ENCODE assay signal across 15 cellular contexts in genomic region chr20:62590301-62591121, GRCh38. TPM values are rescaled to one million over a fixed set of nuclear protein-coding genes. Genes with fewer than 3 reads are reported as not detected.
A peak's percentile ranks its signal among the peaks of the same experiment; 100 is the strongest.
DNase-seq lines count a peak whose midpoint lies in the region; ATAC-seq and TF ChIP-seq lines count a peak whose summit lies in the region.
"Had no signal": no experiment of that assay in that cellular context is flagged by ENCODE, and none has a peak within 500 bp of the region (broad histone marks: within the 10 kb centered on the region; RNA-seq: fewer than 3 reads in every experiment).

No MANE protein-coding gene starts in this region.

- TF ChIP-seq CTCF in HCT116 (IDR thresholded peaks at IDR 0.05 in 2 of 3, conservative IDR thresholded peaks at IDR 0.05 in 1 of 3; ENCODE audit: borderline replicate concordance in 1 of 3, insufficient read depth in 1 of 3, low read depth in 2 of 3, low read length in 2 of 3) (no peak), sigmoid colon (IDR thresholded peaks at IDR 0.05) (no peak), WTC11 (IDR thresholded peaks at IDR 0.05) (no peak)

- TF ChIP-seq RAD21 in HCT116 (IDR thresholded peaks at IDR 0.05; ENCODE audit: low read depth), result no peak

- H3K36me3 ChIP-seq in HCT116 (ENCODE audit: control insufficient read depth in 1 of 2, insufficient read depth in 2 of 2, low read length in 2 of 2), result no peaks in the 10 kb centered on the region
- H3K36me3 ChIP-seq in sigmoid colon, result no peaks in the 10 kb centered on the region
- H3K36me3 ChIP-seq: right lobe of liver had no signal

- BruUV-seq in HCT116 (replicated peaks; lab: Mats Ljungman, UMichigan), result no TSS peak

- no peaks in the 10 kb centered on the region for H3K9me2 ChIP-seq in HCT116 (ENCODE audit: insufficient read depth)

- no peak overlapping the region for H3K27ac Mint-ChIP-seq in WTC11
- H3K27ac Mint-ChIP-seq: activated T-cell treated with anti-CD3 and anti-CD28 coated beads, Interleukin-2, amount 50 U/mL, for 72 hours had no signal

- no peaks in the 10 kb centered on the region for H4K20me1 ChIP-seq in HCT116 (ENCODE audit: insufficient read depth)

- H3K9me3 ChIP-seq in HCT116 (ENCODE audit: control insufficient read depth in 1 of 2, insufficient read depth in 1 of 2, low read depth in 1 of 2, low read length in 2 of 2), result no peaks in the 10 kb centered on the region
- no peaks in the 10 kb centered on the region for H3K9me3 ChIP-seq in sigmoid colon
- H3K9me3 ChIP-seq: right lobe of liver had no signal

- H3K4me1 Mint-ChIP-seq in WTC11, result no peaks in the 10 kb centered on the region
- H3K4me1 Mint-ChIP-seq: immature natural killer cell had no signal

- DNase-seq in HCT116 (ENCODE audit: low read depth, low spot score), result no peak
- DNase-seq in fibroblast of the conjunctiva (ENCODE audit: low read depth), result peak; percentile 32
- no peak for DNase-seq in sciatic nerve (ENCODE audit: low spot score)
- DNase-seq in sigmoid colon, result no peak
- DNase-seq in WTC11 (ENCODE audit: low spot score), result no peak
- DNase-seq in COR-L47 (lab: John Stamatoyannopoulos, UW), result no peak
- DNase-seq: activated T-cell treated with anti-CD3 and anti-CD28 coated beads, Interleukin-2, amount 50 U/mL, for 72 hours; DND-41; H7; immature natural killer cell; NCI-H1417 treated with DMSO at 0.1 percent for 48 hours; right lobe of liver had no signal

- TF ChIP-seq POLR2A in HCT116 (IDR thresholded peaks at IDR 0.05; ENCODE audit: borderline replicate concordance, extremely low read depth, insufficient read depth, insufficient read length), result no peak
- no peak for TF ChIP-seq POLR2A in sigmoid colon (IDR thresholded peaks at IDR 0.05)

- RAD21 ChIA-PET in HCT116 (lab: Charles Lee; ENCODE audit: low non-redundant PET in 1 of 2, low total read pairs in 2 of 2, uncharacterized antibody in 2 of 2, unreplicated experiment in 2 of 2), result no interaction called here

- no peaks in the 10 kb centered on the region for H3K9me3 Mint-ChIP-seq in WTC11
- H3K9me3 Mint-ChIP-seq: activated T-cell treated with anti-CD3 and anti-CD28 coated beads, Interleukin-2, amount 50 U/mL, for 72 hours; immature natural killer cell had no signal

- H3K27me3 Mint-ChIP-seq in WTC11 (ENCODE audit: low read depth), result no peaks in the 10 kb centered on the region; the same call in 1 of the 2 replicates

- peak overlapping the region; percentile 16 for H2AFZ ChIP-seq in HCT116 (ENCODE audit: low read depth, low read length, poor library complexity, severe bottlenecking)

- CTCF ChIA-PET in HCT116 (lab: Charles Lee) (no interaction called here), WTC11 (lab: Charles Lee) (interaction anchor here (0.6 to 3.8 kb wide), 4 partner anchors 13 to 69 kb away, joined by 3 to 12 read pairs (median 4); no protein-coding TSS in a partner anchor)

- H3K4me1 ChIP-seq in HCT116 (ENCODE audit: control insufficient read depth in 1 of 2, insufficient read depth in 2 of 2, low read length in 2 of 2) (peaks cover 3 to 22% of the 10 kb centered on the region in 2 experiments; a peak in 3 of 4 replicates), sigmoid colon (peaks cover 0 to 9% (median 0%) of the 10 kb centered on the region in 4 donors)
- H3K4me1 ChIP-seq: right lobe of liver had no signal

- intact Hi-C loops in HCT116 (cut with micrococcal nuclease), result no loop called here
- intact Hi-C loops in sciatic nerve (cut with DNase I), result no loop called here
- intact Hi-C loops in sigmoid colon (cut with DNase I), result no loop called here

- POLR2A ChIA-PET in HCT116 (lab: Charles Lee), result no interaction called here
- POLR2A ChIA-PET in WTC11 (lab: Charles Lee), result interaction anchor here (0.5 kb wide), 1 partner anchor 14 kb away, joined by 3 read pairs; no protein-coding TSS in a partner anchor

- peak overlapping the region; percentile 37 for H3K4me2 ChIP-seq in HCT116 (ENCODE audit: low read length)

- no peak overlapping the region; the same call in 1 of the 2 replicates for H3K9ac ChIP-seq in HCT116 (ENCODE audit: low read length)

- H3K79me2 ChIP-seq in HCT116 (ENCODE audit: insufficient read depth, low read length), result no peaks in the 10 kb centered on the region

- H3K27ac ChIP-seq in HCT116 (ENCODE audit: low read depth, low read length) (no peak overlapping the region), sigmoid colon (no peak overlapping the region)
- H3K27ac ChIP-seq: coronary artery, right lobe of liver had no signal

- H3K4me3 ChIP-seq in HCT116 (replicated peaks in 1 of 2; ENCODE audit: low read depth in 1 of 2, low read length in 2 of 2) (peak overlapping the region in 1 of 2 experiments; percentile 4; a peak in 1 of 4 replicates), sigmoid colon (no peak overlapping the region)
- H3K4me3 ChIP-seq: coronary artery, right lobe of liver had no signal

- 57 to 74% methylated on average over 23 of the region's 23 CpGs for WGBS in sigmoid colon, 2 donors

- H3K4me3 Mint-ChIP-seq in WTC11, result no peak overlapping the region
- H3K4me3 Mint-ChIP-seq: activated T-cell treated with anti-CD3 and anti-CD28 coated beads, Interleukin-2, amount 50 U/mL, for 72 hours; immature natural killer cell had no signal

- H3K36me3 Mint-ChIP-seq in WTC11, result no peaks in the 10 kb centered on the region
- H3K36me3 Mint-ChIP-seq: immature natural killer cell had no signal

- peak; percentile 84 for ATAC-seq in HCT116
- ATAC-seq in SK-N-SH treated with all-trans-retinoic acid at 6 μM for 48 hours, result peak; percentile 88
- peak; percentile 38 for ATAC-seq in sciatic nerve
- no peak for ATAC-seq in WTC11
- ATAC-seq in GM19452 (IDR thresholded peaks at IDR 0.05; ENCODE audit: unreplicated experiment), result no peak
- ATAC-seq: activated T-cell treated with anti-CD3 and anti-CD28 coated beads, Interleukin-2, amount 50 U/mL, for 72 hours had no signal

- no peak for TF ChIP-seq EP300 in sigmoid colon (IDR thresholded peaks at IDR 0.05)

- H3K27me3 ChIP-seq in HCT116 (ENCODE audit: insufficient read depth, low read length) (peaks cover 4% of the 10 kb centered on the region; the same call in 1 of the 2 replicates), sigmoid colon (peaks cover 13 to 93% (median 49%) of the 10 kb centered on the region in 3 donors)
- H3K27me3 ChIP-seq: right lobe of liver had no signal

TF ChIP-seq in HCT116, 20 proteins besides CTCF, POLR2A, EP300 and RAD21:
- TF ChIP-seq MAX (IDR thresholded peaks at IDR 0.05), result peak; percentile 54; the same call in 1 of the 2 replicates
- no peak for TF ChIP-seq FOSL1 (IDR thresholded peaks at IDR 0.05; ENCODE audit: low read depth)

TF ChIP-seq in SK-N-SH treated with all-trans-retinoic acid at 6 μM for 48 hours, 23 proteins besides CTCF, POLR2A, EP300 and RAD21 (continues in another document):
- TF ChIP-seq PPARA (CRISPR knock-in tag; IDR thresholded peaks at IDR 0.05; ENCODE audit: borderline replicate concordance) (no peak), TCF4 (CRISPR knock-in tag; IDR thresholded peaks at IDR 0.05; ENCODE audit: borderline replicate concordance) (no peak), ESRRG (CRISPR knock-in tag; IDR thresholded peaks at IDR 0.05) (no peak)
- TF ChIP-seq, protein P1, sequence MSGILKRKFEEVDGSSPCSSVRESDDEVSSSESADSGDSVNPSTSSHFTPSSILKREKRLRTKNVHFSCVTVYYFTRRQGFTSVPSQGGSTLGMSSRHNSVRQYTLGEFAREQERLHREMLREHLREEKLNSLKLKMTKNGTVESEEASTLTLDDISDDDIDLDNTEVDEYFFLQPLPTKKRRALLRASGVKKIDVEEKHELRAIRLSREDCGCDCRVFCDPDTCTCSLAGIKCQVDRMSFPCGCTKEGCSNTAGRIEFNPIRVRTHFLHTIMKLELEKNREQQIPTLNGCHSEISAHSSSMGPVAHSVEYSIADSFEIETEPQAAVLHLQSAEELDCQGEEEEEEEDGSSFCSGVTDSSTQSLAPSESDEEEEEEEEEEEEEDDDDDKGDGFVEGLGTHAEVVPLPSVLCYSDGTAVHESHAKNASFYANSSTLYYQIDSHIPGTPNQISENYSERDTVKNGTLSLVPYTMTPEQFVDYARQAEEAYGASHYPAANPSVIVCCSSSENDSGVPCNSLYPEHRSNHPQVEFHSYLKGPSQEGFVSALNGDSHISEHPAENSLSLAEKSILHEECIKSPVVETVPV (CRISPR knock-in tag; IDR thresholded peaks at IDR 0.05), result no peak

TF ChIP-seq in WTC11, 78 proteins besides CTCF, POLR2A, EP300 and RAD21 (continues in another document):
- TF ChIP-seq GTF2I (CRISPR knock-in tag; conservative IDR thresholded peaks at IDR 0.05) (no peak), CREB1 (CRISPR knock-in tag; IDR thresholded peaks at IDR 0.05) (no peak), TEAD1 (CRISPR knock-in tag; IDR thresholded peaks at IDR 0.05) (no peak), CREM (CRISPR knock-in tag; IDR thresholded peaks at IDR 0.05) (no peak), RORB (CRISPR knock-in tag; IDR thresholded peaks at IDR 0.05) (no peak)
- TF ChIP-seq, protein P2, sequence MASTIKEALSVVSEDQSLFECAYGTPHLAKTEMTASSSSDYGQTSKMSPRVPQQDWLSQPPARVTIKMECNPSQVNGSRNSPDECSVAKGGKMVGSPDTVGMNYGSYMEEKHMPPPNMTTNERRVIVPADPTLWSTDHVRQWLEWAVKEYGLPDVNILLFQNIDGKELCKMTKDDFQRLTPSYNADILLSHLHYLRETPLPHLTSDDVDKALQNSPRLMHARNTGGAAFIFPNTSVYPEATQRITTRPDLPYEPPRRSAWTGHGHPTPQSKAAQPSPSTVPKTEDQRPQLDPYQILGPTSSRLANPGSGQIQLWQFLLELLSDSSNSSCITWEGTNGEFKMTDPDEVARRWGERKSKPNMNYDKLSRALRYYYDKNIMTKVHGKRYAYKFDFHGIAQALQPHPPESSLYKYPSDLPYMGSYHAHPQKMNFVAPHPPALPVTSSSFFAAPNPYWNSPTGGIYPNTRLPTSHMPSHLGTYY (CRISPR knock-in tag; IDR thresholded peaks at IDR 0.05), result no peak
- TF ChIP-seq, protein P3, sequence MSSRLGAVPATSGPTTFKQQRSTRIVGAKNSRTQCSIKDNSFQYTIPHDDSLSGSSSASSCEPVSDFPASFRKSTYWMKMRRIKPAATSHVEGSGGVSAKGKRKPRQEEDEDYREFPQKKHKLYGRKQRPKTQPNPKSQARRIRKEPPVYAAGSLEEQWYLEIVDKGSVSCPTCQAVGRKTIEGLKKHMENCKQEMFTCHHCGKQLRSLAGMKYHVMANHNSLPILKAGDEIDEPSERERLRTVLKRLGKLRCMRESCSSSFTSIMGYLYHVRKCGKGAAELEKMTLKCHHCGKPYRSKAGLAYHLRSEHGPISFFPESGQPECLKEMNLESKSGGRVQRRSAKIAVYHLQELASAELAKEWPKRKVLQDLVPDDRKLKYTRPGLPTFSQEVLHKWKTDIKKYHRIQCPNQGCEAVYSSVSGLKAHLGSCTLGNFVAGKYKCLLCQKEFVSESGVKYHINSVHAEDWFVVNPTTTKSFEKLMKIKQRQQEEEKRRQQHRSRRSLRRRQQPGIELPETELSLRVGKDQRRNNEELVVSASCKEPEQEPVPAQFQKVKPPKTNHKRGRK (CRISPR knock-in tag; IDR thresholded peaks at IDR 0.05; ENCODE audit: borderline replicate concordance), result no peak

RNA-seq across cellular contexts. Expression of gene SLCO4A1, which starts 51.8 kb away (rescaled TPM):
- total RNA-seq in HCT116 (2021; ENCODE audit: unreplicated experiment) (107 TPM), sciatic nerve (31.1 TPM), sigmoid colon (10 to 100 TPM in 1 of 4 donors, 1 to 10 TPM in 3; 5.1 to 13.2 (median 6.6) TPM), WTC11 (2021) (15.2 to 19.9 TPM (median 18.5 TPM) in 3 replicates)
- polyA plus RNA-seq in HCT116 (2012), result 119 and 125 TPM in 2 replicates
- polyA plus RNA-seq in sigmoid colon, result 10 to 100 TPM in 1 of 3 donors, 1 to 10 TPM in 2; 3.6 to 26.3 (median 4.2) TPM

Comparison
In these comparisons a context has a peak if more than half of its experiments do, and no peak if none do; other contexts are left out.
1. ATAC-seq: peak in HCT116 (single experiment), SK-N-SH treated with all-trans-retinoic acid at 6 μM for 48 hours (single experiment) and sciatic nerve (single experiment); none in WTC11 (single experiment) and GM19452 (single experiment).
2. Of the 4 proteins assayed by ChIP-seq in both WTC11 and HCT116: peak only in WTC11: none; only in HCT116: MAX; in both: none; in neither: 3.